8 cellular contexts compared by ENCODE assay signal in the genomic region with DNA sequence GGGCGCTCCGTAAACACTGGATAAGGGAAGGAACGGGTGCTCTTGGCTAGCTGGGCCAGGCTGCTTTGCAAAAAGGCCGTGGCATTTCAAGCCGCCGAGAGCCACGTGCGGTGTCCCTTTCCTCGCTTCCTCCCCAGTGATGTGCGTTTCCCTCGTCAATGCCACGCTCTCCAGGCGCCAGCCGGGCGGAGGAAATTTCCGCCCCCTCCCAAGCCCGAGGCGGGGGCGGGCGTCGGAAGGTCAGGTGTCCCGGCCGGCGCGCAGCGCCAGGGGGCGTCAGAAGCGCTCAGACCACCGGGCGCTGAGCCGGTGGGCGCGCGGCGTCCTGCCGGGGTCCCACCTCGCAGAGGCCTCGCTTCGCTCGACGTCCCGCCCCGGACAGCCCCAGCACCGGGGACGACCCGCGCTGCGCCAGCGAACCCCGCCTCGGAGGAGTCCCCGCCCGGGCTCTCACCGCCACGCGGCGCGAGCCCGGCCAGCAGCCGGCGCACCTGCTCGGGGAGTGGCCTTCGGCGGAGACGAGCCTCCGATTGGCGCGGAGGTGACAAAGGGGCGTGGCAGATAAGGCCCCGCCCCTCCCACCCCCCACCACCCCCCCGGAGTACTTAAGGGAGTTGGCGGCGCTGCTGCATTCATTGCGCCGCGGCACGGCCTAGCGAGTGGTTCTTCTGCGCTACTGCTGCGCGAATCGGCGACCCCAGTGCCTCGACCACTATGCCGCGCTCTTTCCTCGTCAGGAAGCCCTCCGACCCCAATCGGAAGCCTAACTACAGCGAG. TPM values are rescaled to one million over a fixed set of nuclear protein-coding genes. Genes with fewer than 3 reads are reported as not detected.
DNase-seq lines count a peak whose midpoint lies in the region; ATAC-seq and TF ChIP-seq lines count a peak whose summit lies in the region.

A gene (plus strand): TSS at position 635 of the 777 bp plus-strand sequence. CDS start 80 bp downstream, at position 715.

- ATAC-seq in GM18873 (IDR thresholded peaks at IDR 0.05; ENCODE audit: low FRiP score, unreplicated experiment) (peak; percentile 51), HG03175 (IDR thresholded peaks at IDR 0.05; ENCODE audit: unreplicated experiment) (peak; percentile 81)

- H3K4me3 Mint-ChIP-seq in chondrocyte (ENCODE audit: unreplicated experiment) = peak within 1 kb of the TSS; percentile 86

- CTCF ChIA-PET in AG04450 (lab: Charles Lee) = interaction anchor here (0.6 to 13.9 kb wide), 3 partner anchors 65 to 103 kb away, joined by 3 to 419 read pairs (median 3); no protein-coding TSS in a partner anchor

- H3K36me3 Mint-ChIP-seq in chondrocyte (ENCODE audit: low read depth) = peaks cover 6% of the 10 kb centered on the region

- DNase-seq in AG04450 (ENCODE audit: low read depth, low spot score) (peak; percentile 73), NCI-H345 (lab: John Stamatoyannopoulos, UW) (peak; percentile 96), chondrocyte (ENCODE audit: low spot score) (peak; percentile 92)
- DNase-seq in activated CD4-positive, alpha-beta T cell treated with anti-CD3 and anti-CD28 coated beads for 1 hour = peak; percentile 81
- DNase-seq in stimulated activated CD4-positive, alpha-beta T cell treated with anti-CD3 and anti-CD28 coated beads, Interleukin-1b, Interleukin-23, amount 100 ng/mL, for 24 hours (ENCODE audit: low read depth in 4 of 4, low spot score in 1 of 4) = peak; percentile 36 to 71 (median 59)

- POLR2A ChIA-PET in AG04450 (lab: Yijun Ruan, JAX) = interaction anchor here (0.6 to 4.9 kb wide), 7 partner anchors 10 to 134 kb away, joined by 3 to 38 read pairs (median 6); no protein-coding TSS in a partner anchor

- H3K9me3 ChIP-seq in AG04450 (ENCODE audit: control insufficient read depth, insufficient read depth, low read length) = no peaks in the 10 kb centered on the region; the same call in 1 of the 2 replicates

- TF ChIP-seq CTCF in AG04450 (IDR thresholded peaks at IDR 0.05; ENCODE audit: low read depth, low read length) (peak; percentile 45), chondrocyte (IDR thresholded peaks at IDR 0.05) (peak; percentile 84)

- H3K9me3 Mint-ChIP-seq in chondrocyte (ENCODE audit: low read depth) = no peaks in the 10 kb centered on the region

- no peaks in the 10 kb centered on the region for H3K27me3 Mint-ChIP-seq in chondrocyte (ENCODE audit: low read depth)

- peak within 1 kb of the TSS; percentile 90 for H3K27ac Mint-ChIP-seq in chondrocyte (ENCODE audit: unreplicated experiment)

- H3K27ac ChIP-seq in AG04450 (ENCODE audit: low read depth, low read length) (peak within 1 kb of the TSS; percentile 39), layer of hippocampus (ENCODE audit: low read depth, low read length) (peak within 1 kb of the TSS; percentile 46)

- peak within 1 kb of the TSS; percentile 93 for H3K4me3 ChIP-seq in AG04450 (ENCODE audit: low read depth, low read length)

- peaks cover 52% of the 10 kb centered on the region for H3K4me1 Mint-ChIP-seq in chondrocyte (ENCODE audit: low read depth)

- H3K27me3 ChIP-seq in AG04450 (ENCODE audit: control insufficient read depth, insufficient read depth, low read length) (peaks cover 6% of the 10 kb centered on the region), layer of hippocampus (ENCODE audit: control insufficient read depth, insufficient read depth, low read length) (no peaks in the 10 kb centered on the region)

RNA-seq across cellular contexts. Expression of the gene that starts here (rescaled TPM):
- polyA plus RNA-seq in AG04450 (2011; rRNA removed) = 2.3 and 3.5 TPM in 2 replicates
- 1.7 and 3.2 TPM in 2 replicates for polyA minus RNA-seq in AG04450 (2011; rRNA and poly(A)+ RNA removed)
- 4.9 to 15.1 TPM (median 6.1 TPM) in 3 replicates for total RNA-seq in chondrocyte

Comparison
In these comparisons a context has a peak if more than half of its experiments do, and no peak if none do; other contexts are left out.
1. Peak in every context shown above with its lines: DNase-seq, ATAC-seq, H3K4me3 ChIP-seq and H3K27ac ChIP-seq.